Comparison of ENCODE assay signal across 8 cellular contexts in genomic region chr1:23958810-23959460, GRCh38. TPM values are rescaled to one million over a fixed set of nuclear protein-coding genes. Genes with fewer than 3 reads are reported as not detected.
A peak's percentile ranks its signal among the peaks of the same experiment; 100 is the strongest.
DNase-seq lines count a peak whose midpoint lies in the region; TF ChIP-seq lines count a peak whose summit lies in the region.

No MANE protein-coding gene starts in this region.

- peak overlapping the region; percentile 94 for H3K4me3 ChIP-seq in GM06990 (replicated peaks; ENCODE audit: low read depth, low read length)
- H3K4me3 ChIP-seq in HFF-Myc (replicated peaks; ENCODE audit: low read depth, low read length) = peak overlapping the region; percentile 76
- H3K4me3 ChIP-seq in SJSA1 = peak overlapping the region; percentile 83
- H3K4me3 ChIP-seq in osteoblast (ENCODE audit: insufficient read depth, low read length) = peak overlapping the region; percentile 98
- peak overlapping the region; percentile 54 to 73 (median 71) for H3K4me3 ChIP-seq in thyroid gland (replicated peaks in 1 of 3)

- DNase-seq in GM06990 (ENCODE audit: extremely low read depth, insufficient read length) = peak; percentile 91
- DNase-seq in HFF-Myc (ENCODE audit: extremely low read depth, low read depth) = peak; percentile 82
- peak; percentile 99 for DNase-seq in MV-4-11 (lab: John Stamatoyannopoulos, UW)
- peak; percentile 94 for DNase-seq in SJSA1 (ENCODE audit: low read depth in 1 of 2, low spot score in 2 of 2)
- peak; percentile 98 for DNase-seq in activated naive CD4-positive, alpha-beta T cell treated with anti-CD3 and anti-CD28 coated beads for 36 hours
- peak; percentile 82 for DNase-seq in glomerular endothelial cell (ENCODE audit: extremely low read depth, low read depth, low spot score)
- DNase-seq in osteoblast (ENCODE audit: insufficient read length, low spot score, missing footprints) = peak; percentile 97
- DNase-seq in thyroid gland = peak; percentile 94 to 95

- no peaks in the 10 kb centered on the region for H3K9me3 Mint-ChIP-seq in activated naive CD4-positive, alpha-beta T cell treated with anti-CD3 and anti-CD28 coated beads for 36 hours

- H3K27ac ChIP-seq in SJSA1 (peak overlapping the region; percentile 98), osteoblast (ENCODE audit: low read depth, low read length) (peak overlapping the region; percentile 99), thyroid gland (peak overlapping the region; percentile 97 to 100 (median 98))

- peak overlapping the region; percentile 100 for H3K27ac Mint-ChIP-seq in activated naive CD4-positive, alpha-beta T cell treated with anti-CD3 and anti-CD28 coated beads for 36 hours

- H3K27me3 ChIP-seq in GM06990 (replicated peaks; ENCODE audit: control insufficient read depth, insufficient read depth, low read length) = no peaks in the 10 kb centered on the region
- H3K27me3 ChIP-seq in SJSA1 (replicated peaks) = no peaks in the 10 kb centered on the region
- H3K27me3 ChIP-seq in osteoblast (ENCODE audit: insufficient read depth, low read length) = no peaks in the 10 kb centered on the region
- no peaks in the 10 kb centered on the region for H3K27me3 ChIP-seq in thyroid gland

- peak overlapping the region; percentile 81 for H2AFZ ChIP-seq in osteoblast (ENCODE audit: low read length)

- H3K9me3 ChIP-seq in SJSA1 (replicated peaks) (no peaks in the 10 kb centered on the region), osteoblast (ENCODE audit: low read depth, low read length) (no peaks in the 10 kb centered on the region), thyroid gland (no peaks in the 10 kb centered on the region)

- H3K36me3 ChIP-seq in GM06990 (ENCODE audit: control insufficient read depth, insufficient read depth, low read length) (no peaks in the 10 kb centered on the region), SJSA1 (peaks cover 31% of the 10 kb centered on the region), osteoblast (ENCODE audit: insufficient read depth, low read length) (peaks cover 20% of the 10 kb centered on the region), thyroid gland (peaks cover 5 to 9% of the 10 kb centered on the region in 2 donors)

- peaks cover 10% of the 10 kb centered on the region for H4K20me1 ChIP-seq in osteoblast (ENCODE audit: insufficient read depth, low read length)

- no peaks in the 10 kb centered on the region for H3K27me3 Mint-ChIP-seq in activated naive CD4-positive, alpha-beta T cell treated with anti-CD3 and anti-CD28 coated beads for 36 hours (ENCODE audit: low read depth)

- H3K4me1 ChIP-seq in SJSA1 (replicated peaks) (peaks cover 12% of the 10 kb centered on the region; the same call in 1 of the 2 replicates), osteoblast (ENCODE audit: insufficient read depth, low read length) (peaks cover 18% of the 10 kb centered on the region), thyroid gland (peaks cover 26 to 51% of the 10 kb centered on the region in 2 donors)

- peaks cover 57% of the 10 kb centered on the region for H3K4me1 Mint-ChIP-seq in activated naive CD4-positive, alpha-beta T cell treated with anti-CD3 and anti-CD28 coated beads for 36 hours (ENCODE audit: low read depth)

- intact Hi-C loops in activated naive CD4-positive, alpha-beta T cell treated with anti-CD3 and anti-CD28 coated beads for 36 hours (cut with micrococcal nuclease) = loop anchor here (1.0 to 10.0 kb wide), 12 partner anchors 21 to 786 kb away; partner anchors contain the start of genes CLIC4, GALE, HMGCL and HNRNPR
- intact Hi-C loops in thyroid gland (cut with DNase I) = no loop called here

- TF ChIP-seq POLR2A in thyroid gland (IDR thresholded peaks at IDR 0.05) = peak in 1 of 2 donors; percentile 24

- CTCF ChIA-PET in activated naive CD4-positive, alpha-beta T cell treated with anti-CD3 and anti-CD28 coated beads for 36 hours (lab: Charles Lee) = interaction anchor here (1.6 kb wide), 1 partner anchor 21 kb away, joined by 6 read pairs; the partner anchor contains the start of gene SRSF10

- WGBS in thyroid gland, 2 donors = 3 to 4% methylated on average over 25 to 26 of the region's 30 CpGs

- H3K4me2 ChIP-seq in osteoblast (ENCODE audit: insufficient read depth, low read length) = peak overlapping the region; percentile 89

- peaks cover 30% of the 10 kb centered on the region for H3K36me3 Mint-ChIP-seq in activated naive CD4-positive, alpha-beta T cell treated with anti-CD3 and anti-CD28 coated beads for 36 hours (ENCODE audit: low read depth)

- peaks cover 24% of the 10 kb centered on the region for H3K79me2 ChIP-seq in osteoblast (ENCODE audit: insufficient read depth, low read length)

- peak overlapping the region; percentile 99 for H3K4me3 Mint-ChIP-seq in activated naive CD4-positive, alpha-beta T cell treated with anti-CD3 and anti-CD28 coated beads for 36 hours

- peak; percentile 48 for TF ChIP-seq CTCF in GM06990 (IDR thresholded peaks at IDR 0.05; ENCODE audit: insufficient read depth, low read length, poor library complexity, severe bottlenecking)
- TF ChIP-seq CTCF in HFF-Myc (IDR thresholded peaks at IDR 0.05; ENCODE audit: low read depth, low read length, missing control alignments) = peak; percentile 32
- TF ChIP-seq CTCF in osteoblast (IDR thresholded peaks at IDR 0.05; ENCODE audit: extremely low read depth, low read depth, low read length) = peak; percentile 36
- TF ChIP-seq CTCF in thyroid gland (IDR thresholded peaks at IDR 0.05) = peak in 4 of 6 experiments; percentile 15 to 42 (median 33)

RNA-seq across cellular contexts. Expression of gene PNRC2, which starts 0.7 kb away (rescaled TPM):
- total RNA-seq in SJSA1 (2014; rRNA removed; shearing (Covaris generic)) = 123 and 145 TPM in 2 replicates
- total RNA-seq in activated naive CD4-positive, alpha-beta T cell treated with anti-CD3 and anti-CD28 coated beads for 36 hours = 100 to 1,000 TPM; 178 to 209 TPM
- total RNA-seq in glomerular endothelial cell (61.1 and 68.1 TPM in 2 replicates), osteoblast (66.3 and 74.9 TPM in 2 replicates), thyroid gland (100 to 1,000 TPM; 147 to 211 (median 186) TPM)

RNA-seq across cellular contexts. Expression of gene SRSF10, which starts 21.2 kb away (rescaled TPM):
- total RNA-seq in SJSA1 (2014; rRNA removed; shearing (Covaris generic)) = 145 and 147 TPM in 2 replicates
- total RNA-seq in activated naive CD4-positive, alpha-beta T cell treated with anti-CD3 and anti-CD28 coated beads for 36 hours = 100 to 1,000 TPM; 169 to 178 TPM
- 72.3 and 76.3 TPM in 2 replicates for total RNA-seq in glomerular endothelial cell
- 80.7 and 81.1 TPM in 2 replicates for total RNA-seq in osteoblast
- 100 to 1,000 TPM; 158 to 193 (median 172) TPM for total RNA-seq in thyroid gland

RNA-seq across cellular contexts. Expression of gene CNR2, which starts 45.8 kb away (rescaled TPM):
- 0.08 TPM in 1 of 2 replicates, not detected in the other for total RNA-seq in SJSA1 (2014; rRNA removed; shearing (Covaris generic))
- not detected for total RNA-seq in activated naive CD4-positive, alpha-beta T cell treated with anti-CD3 and anti-CD28 coated beads for 36 hours
- total RNA-seq in glomerular endothelial cell = not detected in 2 replicates
- not detected in 2 replicates for total RNA-seq in osteoblast
- total RNA-seq in thyroid gland = under 1 TPM; 0.11 to 0.54 (median 0.31) TPM

Comparison
In these comparisons a context has a peak if more than half of its experiments do, and no peak if none do; other contexts are left out.
1. Peak in every context shown above with its lines: DNase-seq, H3K4me3 ChIP-seq and H3K27ac ChIP-seq.